In genomic region chr16:46857261-46857962, GRCh38 we compare ENCODE assay signal across 8 cellular contexts. TPM values are rescaled to one million over a fixed set of nuclear protein-coding genes. Genes with fewer than 3 reads are reported as not detected.
DNase-seq lines count a peak whose midpoint lies in the region; ATAC-seq and TF ChIP-seq lines count a peak whose summit lies in the region.

No MANE protein-coding gene starts in this region.

- TF ChIP-seq EP300 in Ishikawa (IDR thresholded peaks at IDR 0.05; ENCODE audit: borderline replicate concordance) (no peak), SK-N-SH (IDR thresholded peaks at IDR 0.05; ENCODE audit: borderline replicate concordance in 1 of 2, low read depth in 1 of 2, low read length in 1 of 2) (no peak), sigmoid colon (IDR thresholded peaks at IDR 0.05) (no peak)

- H3K4me2 ChIP-seq in SK-N-SH, result no peak overlapping the region

- no peak overlapping the region for H3K27ac ChIP-seq in SK-N-SH (ENCODE audit: low read depth in 2 of 2, low read length in 1 of 2)
- H3K27ac ChIP-seq in sigmoid colon, result peak overlapping the region in 2 of 4 donors; percentile 46 to 48

- H3K4me1 ChIP-seq in SK-N-SH (ENCODE audit: control insufficient read depth in 1 of 2, insufficient read depth in 2 of 2, low read depth in 1 of 2, low read length in 1 of 2) (peaks cover 2 to 3% of the 10 kb centered on the region in 2 experiments; a peak in 1 of 4 replicates), sigmoid colon (peaks cover 0 to 11% (median 11%) of the 10 kb centered on the region in 4 donors)

- H3K27me3 ChIP-seq in SK-N-SH (ENCODE audit: insufficient read depth) (no peaks in the 10 kb centered on the region), sigmoid colon (no peaks in the 10 kb centered on the region)

- H3K36me3 ChIP-seq in SK-N-SH (replicated peaks in 1 of 2; ENCODE audit: control insufficient read depth in 1 of 2, insufficient read depth in 2 of 2, low read length in 1 of 2), result no peaks in the 10 kb centered on the region
- H3K36me3 ChIP-seq in sigmoid colon, result no peaks in the 10 kb centered on the region

- POLR2A ChIA-PET in SK-N-SH (lab: Yijun Ruan, JAX), result no interaction called here

- WGBS in SK-N-SH (ENCODE audit: low lambda C conversion rate), result 58% methylated on average over 7 of the region's 7 CpGs
- 38 to 54% methylated on average over 7 of the region's 7 CpGs for WGBS in sigmoid colon, 2 donors

- H3K4me3 ChIP-seq in SK-N-SH (ENCODE audit: low read depth in 2 of 2, low read length in 1 of 2) (no peak overlapping the region), sigmoid colon (no peak overlapping the region)

- TF ChIP-seq RAD21 in Ishikawa (IDR thresholded peaks at IDR 0.05; ENCODE audit: low read depth) (peak; percentile 54), SK-N-SH (IDR thresholded peaks at IDR 0.05; ENCODE audit: low read length) (peak; percentile 62)

- peak; percentile 49 for TF ChIP-seq CTCF in SK-N-SH (IDR thresholded peaks at IDR 0.05)
- TF ChIP-seq CTCF in sigmoid colon (IDR thresholded peaks at IDR 0.05), result peak; percentile 18 to 57 (median 30)

- no peaks in the 10 kb centered on the region for H3K79me2 ChIP-seq in SK-N-SH (ENCODE audit: insufficient read depth)

- CTCF ChIA-PET in SK-N-SH (lab: Yijun Ruan, JAX), result interaction anchor here (0.8 to 4.9 kb wide), 19 partner anchors 8 to 1308 kb away, joined by 3 to 41 read pairs (median 4); no protein-coding TSS in a partner anchor

- H4K20me1 ChIP-seq in SK-N-SH (ENCODE audit: insufficient read depth), result no peaks in the 10 kb centered on the region

- H3K9me2 ChIP-seq in SK-N-SH, result no peaks in the 10 kb centered on the region

- DNase-seq in COLO829 (ENCODE audit: low spot score) (peak; percentile 25), SK-N-SH (peak; percentile 63), glomerular visceral epithelial cell (ENCODE audit: extremely low spot score) (peak; percentile 53), sigmoid colon (no peak), activated T-cell treated with anti-CD3 and anti-CD28 coated beads for 4 hours (no peak)

- ATAC-seq in GM21529 (IDR thresholded peaks at IDR 0.05; ENCODE audit: unreplicated experiment), result no peak
- no peak for ATAC-seq in HG03565 (IDR thresholded peaks at IDR 0.05; ENCODE audit: unreplicated experiment)

- peaks cover 14% of the 10 kb centered on the region for H3F3A ChIP-seq in SK-N-SH (replicated peaks; ENCODE audit: insufficient read depth)

- no peak for TF ChIP-seq POLR2A in sigmoid colon (IDR thresholded peaks at IDR 0.05)

- no peak overlapping the region for H2AFZ ChIP-seq in SK-N-SH (ENCODE audit: low read depth)

- no peak overlapping the region for H3K9ac ChIP-seq in SK-N-SH

- H3K9me3 ChIP-seq in SK-N-SH (no peaks in the 10 kb centered on the region), sigmoid colon (no peaks in the 10 kb centered on the region)

- intact Hi-C loops in sigmoid colon (cut with DNase I), result loop anchor here (2.0 kb wide), 1 partner anchor 27 kb away; the partner anchor contains the start of gene GPT2

TF ChIP-seq in Ishikawa, 13 proteins besides CTCF, POLR2A, EP300 and RAD21 (continues in another document):
- TF ChIP-seq REST (IDR thresholded peaks at IDR 0.05; ENCODE audit: low read depth) (no peak), USF1 (IDR thresholded peaks at IDR 0.05) (no peak), NFIC (IDR thresholded peaks at IDR 0.05) (no peak), CREB1 (IDR thresholded peaks at IDR 0.05; ENCODE audit: low read depth) (no peak), FOXM1 (IDR thresholded peaks at IDR 0.05; ENCODE audit: borderline replicate concordance, low read depth) (no peak), TEAD4 (IDR thresholded peaks at IDR 0.05) (no peak), TAF1 (IDR thresholded peaks at IDR 0.05; ENCODE audit: low read depth) (no peak), TCF12 (IDR thresholded peaks at IDR 0.05; ENCODE audit: low read depth) (no peak), ZBTB7A (IDR thresholded peaks at IDR 0.05; ENCODE audit: low read depth) (no peak), CEBPB (IDR thresholded peaks at IDR 0.05) (no peak)

TF ChIP-seq in SK-N-SH, 30 proteins besides CTCF, POLR2A, EP300 and RAD21:
- no peak for TF ChIP-seq POLR2AphosphoS5 (IDR thresholded peaks at IDR 0.05; ENCODE audit: low read depth, low read length)
- TF ChIP-seq SMC3 (IDR thresholded peaks at IDR 0.05; ENCODE audit: low read depth, low read length), result peak; percentile 14; the same call in 1 of the 2 replicates

RNA-seq across cellular contexts. Expression of gene C16orf87, which starts 26.4 kb away (rescaled TPM):
- polyA plus RNA-seq in SK-N-SH (2012; rRNA removed), result 3.5 TPM in 2 replicates
- polyA plus RNA-seq in SK-N-SH (2012; cell fraction: cytosol; rRNA removed), result 4.9 and 7.4 TPM in 2 replicates
- 1.8 and 2.1 TPM in 2 replicates for polyA plus RNA-seq in SK-N-SH (2012; cell fraction: nucleus; rRNA removed)
- total RNA-seq in sigmoid colon, result 10 to 100 TPM in 2 of 4 donors, 1 to 10 TPM in 2; 5.0 to 10.5 (median 8.7) TPM
- polyA plus RNA-seq in sigmoid colon, result 1 to 10 TPM; 5.1 to 6.0 (median 5.9) TPM

RNA-seq across cellular contexts. Expression of gene GPT2, which starts 26.8 kb away (rescaled TPM):
- polyA plus RNA-seq in SK-N-SH (2012; rRNA removed) (19.9 and 21.9 TPM in 2 replicates), sigmoid colon (10 to 100 TPM; 12.6 to 28.7 (median 27.4) TPM)
- 13.2 and 17.3 TPM in 2 replicates for polyA plus RNA-seq in SK-N-SH (2012; cell fraction: cytosol; rRNA removed)
- polyA plus RNA-seq in SK-N-SH (2012; cell fraction: nucleus; rRNA removed), result 27.2 and 28.5 TPM in 2 replicates
- total RNA-seq in sigmoid colon, result 10 to 100 TPM in 2 of 4 donors, 1 to 10 TPM in 2; 3.3 to 17.1 (median 10.7) TPM

Comparison
In these comparisons a context has a peak if more than half of its experiments do, and no peak if none do; other contexts are left out.
1. DNase-seq: peak in COLO829 (single experiment), SK-N-SH (single experiment) and glomerular visceral epithelial cell (single experiment); none in sigmoid colon (single experiment) and activated T-cell treated with anti-CD3 and anti-CD28 coated beads for 4 hours (single experiment).